ENCODE assay signal across 8 cellular contexts in the genomic region with DNA sequence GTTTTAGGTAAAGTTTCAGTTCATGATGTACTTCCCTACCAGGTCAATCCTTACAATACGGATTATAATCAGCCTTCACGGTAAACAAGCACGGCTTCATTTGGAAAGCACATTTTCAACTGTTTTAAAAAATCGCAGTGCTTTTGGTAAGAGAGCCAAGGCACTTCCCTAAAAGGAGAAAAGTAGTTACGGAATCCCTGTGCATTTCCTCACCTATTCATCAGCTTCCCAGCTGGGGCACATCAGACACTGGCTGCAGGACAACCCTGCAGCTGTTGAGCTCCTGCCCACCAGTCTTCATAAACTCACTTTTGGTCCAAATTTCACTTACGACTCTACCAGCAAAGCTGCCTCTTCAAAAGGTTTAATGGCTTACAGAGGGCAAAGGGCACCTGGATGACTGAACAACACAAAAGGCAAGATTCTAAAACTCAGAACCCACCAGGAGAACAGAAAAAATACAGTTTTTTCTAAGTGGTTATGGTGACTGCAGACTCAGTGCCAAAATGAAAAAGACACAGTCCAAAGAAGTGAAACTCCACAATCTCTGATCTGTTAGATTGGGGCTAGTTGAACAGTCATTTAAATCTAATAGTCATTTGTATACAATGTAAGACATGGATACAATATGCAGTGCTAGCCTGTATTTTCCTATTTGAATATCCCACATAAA. TPM values are rescaled to one million over a fixed set of nuclear protein-coding genes. Genes with fewer than 3 reads are reported as not detected.
DNase-seq lines count a peak whose midpoint lies in the region; ATAC-seq, FAIRE-seq and TF ChIP-seq lines count a peak whose summit lies in the region.

No MANE protein-coding gene starts in this region.

- H3K4me1 ChIP-seq in Peyer's patch: peaks cover 0 to 85% (median 44%) of the 10 kb centered on the region in 4 donors
- H3K4me1 ChIP-seq in small intestine (ENCODE audit: control insufficient read depth in 2 of 2, insufficient read depth in 1 of 2, low read depth in 1 of 2, low read length in 1 of 2): peaks cover 21 to 38% of the 10 kb centered on the region in 2 donors

- H3K4me3 ChIP-seq in Peyer's patch (peak overlapping the region in 1 of 4 donors; percentile 7), fibroblast of villous mesenchyme (ENCODE audit: low read depth, low read length) (no peak overlapping the region), small intestine (ENCODE audit: low read depth in 1 of 2, low read length in 2 of 2) (no peak overlapping the region)

- H3K36me3 ChIP-seq in Peyer's patch (peaks cover 0 to 3% (median 0%) of the 10 kb centered on the region in 3 donors), small intestine (ENCODE audit: control insufficient read depth in 2 of 2, insufficient read depth in 2 of 2, low read length in 2 of 2) (peaks cover 0 to under 1% of the 10 kb centered on the region in 2 donors)

- TF ChIP-seq CTCF in Peyer's patch (IDR thresholded peaks at IDR 0.05) (no peak), fibroblast of villous mesenchyme (IDR thresholded peaks at IDR 0.05; ENCODE audit: insufficient read depth, low read depth, low read length) (no peak)

- no peaks in the 10 kb centered on the region for H3K27me3 ChIP-seq in Peyer's patch
- H3K27me3 ChIP-seq in small intestine (ENCODE audit: control insufficient read depth in 2 of 2, insufficient read depth in 2 of 2, low read length in 2 of 2): no peaks in the 10 kb centered on the region

- peak; percentile 27 for ATAC-seq in GM19463 (IDR thresholded peaks at IDR 0.05; ENCODE audit: unreplicated experiment)
- no peak for ATAC-seq in GM21723 (IDR thresholded peaks at IDR 0.05; ENCODE audit: unreplicated experiment)

- 9 to 23% (median 20%) methylated on average over 6 of the region's 6 CpGs for WGBS in small intestine, 3 donors

- FAIRE-seq in small intestine (lab: Jason Lieb, UNC): no peak

- peak overlapping the region; percentile 48 to 74 (median 59) for H3K27ac ChIP-seq in Peyer's patch
- peak overlapping the region; percentile 27 to 45 for H3K27ac ChIP-seq in small intestine (ENCODE audit: low read depth in 1 of 2, low read length in 1 of 2)

- DNase-seq in Peyer's patch (peak in 1 of 3 donors; percentile 58), fibroblast of villous mesenchyme (ENCODE audit: low read depth) (peak; percentile 87), small intestine (peak; percentile 53), mucosa of gallbladder (ENCODE audit: low spot score) (no peak), G401 (ENCODE audit: low spot score) (no peak)
- DNase-seq in stimulated activated CD4-positive, alpha-beta T cell treated with anti-CD3 and anti-CD28 coated beads, Interleukin-2, amount 100 ng/mL, for 24 hours: no peak

- no peak for TF ChIP-seq POLR2A in Peyer's patch (IDR thresholded peaks at IDR 0.05)

- H3K9me3 ChIP-seq in Peyer's patch: no peaks in the 10 kb centered on the region
- no peaks in the 10 kb centered on the region for H3K9me3 ChIP-seq in small intestine (ENCODE audit: control insufficient read depth, low read depth)

- in situ Hi-C loops in G401 (cut with HindIII; ENCODE audit: low sequenced_read_pairs): no loop called here

RNA-seq across cellular contexts. Expression of gene SNX5, which starts 7.5 kb away (rescaled TPM):
- 100 to 1,000 TPM; 131 to 257 (median 132) TPM for total RNA-seq in Peyer's patch
- 88.6 and 114 TPM in 2 replicates for total RNA-seq in fibroblast of villous mesenchyme
- 10 to 100 TPM; 67.8 to 79.4 (median 78.7) TPM for polyA plus RNA-seq in small intestine
- total RNA-seq in mucosa of gallbladder: 64.5 TPM
- total RNA-seq in G401 (2014; rRNA removed; shearing (Covaris generic)): 150 and 169 TPM in 2 replicates

RNA-seq across cellular contexts. Expression of gene MGME1, which starts 7.8 kb away (rescaled TPM):
- 10 to 100 TPM; 16.1 to 38.0 (median 19.0) TPM for total RNA-seq in Peyer's patch
- 9.5 and 10.6 TPM in 2 replicates for total RNA-seq in fibroblast of villous mesenchyme
- 10 to 100 TPM; 10.5 to 14.1 (median 13.8) TPM for polyA plus RNA-seq in small intestine
- total RNA-seq in mucosa of gallbladder: 8.5 TPM
- 20.9 and 34.5 TPM in 2 replicates for total RNA-seq in G401 (2014; rRNA removed; shearing (Covaris generic))

Comparison
In these comparisons a context has a peak if more than half of its experiments do, and no peak if none do; other contexts are left out.
1. DNase-seq: peak in fibroblast of villous mesenchyme (single experiment) and small intestine (single experiment); none in mucosa of gallbladder (single experiment), G401 (single experiment) and stimulated activated CD4-positive, alpha-beta T cell treated with anti-CD3 and anti-CD28 coated beads, Interleukin-2, amount 100 ng/mL, for 24 hours (0 of 2).